1 cellular context compared by ENCODE assay signal in genomic region chr10:93447019-93447418, GRCh38.
TF ChIP-seq lines count a peak whose summit lies in the region.

No MANE protein-coding gene starts in this region.

TF ChIP-seq in SK-N-SH, 30 proteins besides CTCF, POLR2A, EP300 and RAD21 (continued from another document):
- TF ChIP-seq IRF3 (IDR thresholded peaks at IDR 0.05; ENCODE audit: low read depth, low read length) (no peak), RCOR1 (IDR thresholded peaks at IDR 0.05; ENCODE audit: low read length) (no peak), JUND (IDR thresholded peaks at IDR 0.05) (no peak), REST (IDR thresholded peaks at IDR 0.05; ENCODE audit: low read depth, low read length) (no peak), USF2 (IDR thresholded peaks at IDR 0.05; ENCODE audit: borderline replicate concordance, low read depth, low read length) (no peak), GATA2 (CRISPR knock-in tag; IDR thresholded peaks at IDR 0.05) (no peak), GABPA (IDR thresholded peaks at IDR 0.05; ENCODE audit: low read depth) (no peak), RFX5 (IDR thresholded peaks at IDR 0.05; ENCODE audit: low read length) (no peak)
TF ChIP-seq in SK-N-SH: peak in this region for 0.
